Comparison of ENCODE assay signal across 23 cellular contexts in genomic region chr1:90782046-90782445, GRCh38.
"Had no signal": no experiment of that assay in that cellular context is flagged by ENCODE, and none has a peak within 500 bp of the region (broad histone marks: within the 10 kb centered on the region; RNA-seq: fewer than 3 reads in every experiment).

No MANE protein-coding gene starts in this region.

- ATAC-seq: activated CD8-positive, alpha-beta T cell treated with anti-CD3 and anti-CD28 coated beads for 36 hours; activated T-cell treated with anti-CD3 and anti-CD28 coated beads, Interleukin-2, amount 50 U/mL, for 72 hours; activated T-helper 17 cell treated with anti-CD3 and anti-CD28 coated beads, Interleukin-2, amount 50 U/mL, for 72 hours; K562; Panc1 had no signal

- DNase-seq: activated CD4-positive, alpha-beta T cell treated with anti-CD3 and anti-CD28 coated beads, Interleukin-2, amount 10 ng/mL, durations not matched to agents 24 days and 14 days; activated CD4-positive, alpha-beta T cell treated with anti-CD3 and anti-CD28 coated beads, Interleukin-2, amount 50 U/mL, for 4 hours; activated CD8-positive, alpha-beta T cell treated with anti-CD3 and anti-CD28 coated beads for 36 hours; activated effector memory CD4-positive, alpha-beta T cell treated with anti-CD3 and anti-CD28 coated beads, Interleukin-2, amount 50 U/mL, for 16 hours; activated naive CD4-positive, alpha-beta T cell; activated naive CD4-positive, alpha-beta T cell treated with anti-CD3 and anti-CD28 coated beads, Interleukin-2, amount 50 U/mL, for 16 hours; activated naive CD8-positive, alpha-beta T cell treated with anti-CD3 and anti-CD28 coated beads for 36 hours; activated T-cell treated with anti-CD3 and anti-CD28 coated beads, Interleukin-2, amount 50 U/mL, for 1 hour; activated T-cell treated with anti-CD3 and anti-CD28 coated beads, Interleukin-2, amount 50 U/mL, for 72 hours; amniotic stem cell; aorta; brain microvascular endothelial cell; Karpas-422; NCI-H1105; NCI-H1417 treated with DMSO at 0.1 percent for 48 hours; NCI-H2029; NCI-H524 treated with DMSO at 0.1 percent for 48 hours; SHP77; SJCRH30; T1000 had no signal
